4 cellular contexts compared by ENCODE assay signal in genomic region chr6:56211724-56212123, GRCh38.
TF ChIP-seq lines count a peak whose summit lies in the region.

No MANE protein-coding gene starts in this region.

TF ChIP-seq in HepG2, 621 proteins besides CTCF, POLR2A, EP300 and RAD21:
- TF ChIP-seq MAFK (conservative IDR thresholded peaks at IDR 0.05 in 1 of 2, IDR thresholded peaks at IDR 0.05 in 1 of 2; ENCODE audit: low read length in 2 of 2) (peak; percentile 53 to 87), MAFF (IDR thresholded peaks at IDR 0.05; ENCODE audit: low read depth, low read length) (peak; percentile 62), ZNF549 (CRISPR knock-in tag; IDR thresholded peaks at IDR 0.05) (no peak), CREB1 (IDR thresholded peaks at IDR 0.05) (peak; percentile 81), CREB1 (CRISPR knock-in tag; IDR thresholded peaks at IDR 0.05) (no peak)
TF ChIP-seq in HepG2: peak in this region for 3.

TF ChIP-seq in A549, 52 proteins besides CTCF, POLR2A, EP300 and RAD21:
- TF ChIP-seq NR3C1 (IDR thresholded peaks at IDR 0.05) (no peak), MAFK (IDR thresholded peaks at IDR 0.05; ENCODE audit: partially characterized antibody) (peak; percentile 29), TP53 (CRISPR knock-in tag; IDR thresholded peaks at IDR 0.05) (no peak), KDM5A (IDR thresholded peaks at IDR 0.05) (no peak), PHF8 (IDR thresholded peaks at IDR 0.05; ENCODE audit: borderline replicate concordance, low read depth) (no peak)
TF ChIP-seq in A549: peak in this region for 1.

TF ChIP-seq in GM23338, 12 proteins besides CTCF, POLR2A, EP300 and RAD21:
- TF ChIP-seq EZH2phosphoT487 (IDR thresholded peaks at IDR 0.05; ENCODE audit: unreplicated experiment) (no peak), ZNF114 (CRISPR knock-in tag; IDR thresholded peaks at IDR 0.05) (no peak), STAT1 (IDR thresholded peaks at IDR 0.05; ENCODE audit: unreplicated experiment) (no peak), ZNF331 (CRISPR knock-in tag; IDR thresholded peaks at IDR 0.05; ENCODE audit: low read depth) (no peak), CREB1 (CRISPR knock-in tag; IDR thresholded peaks at IDR 0.05; ENCODE audit: low read depth) (no peak), POLR2AphosphoS5 (IDR thresholded peaks at IDR 0.05; ENCODE audit: low read depth) (no peak), ZNF462 (CRISPR knock-in tag; IDR thresholded peaks at IDR 0.05) (no peak), REST (IDR thresholded peaks at IDR 0.05; ENCODE audit: unreplicated experiment) (no peak), EZH2 (IDR thresholded peaks at IDR 0.05; ENCODE audit: low read depth, unreplicated experiment) (no peak)
TF ChIP-seq in GM23338: peak in this region for 0.

TF ChIP-seq in IMR-90, 13 proteins besides CTCF, POLR2A, EP300 and RAD21:
- TF ChIP-seq MAFK (IDR thresholded peaks at IDR 0.05; ENCODE audit: low read depth, low read length) (peak; percentile 62), USF2 (IDR thresholded peaks at IDR 0.05; ENCODE audit: low read depth, low read length) (no peak)
